8 cellular contexts compared by ENCODE assay signal in the genomic region with DNA sequence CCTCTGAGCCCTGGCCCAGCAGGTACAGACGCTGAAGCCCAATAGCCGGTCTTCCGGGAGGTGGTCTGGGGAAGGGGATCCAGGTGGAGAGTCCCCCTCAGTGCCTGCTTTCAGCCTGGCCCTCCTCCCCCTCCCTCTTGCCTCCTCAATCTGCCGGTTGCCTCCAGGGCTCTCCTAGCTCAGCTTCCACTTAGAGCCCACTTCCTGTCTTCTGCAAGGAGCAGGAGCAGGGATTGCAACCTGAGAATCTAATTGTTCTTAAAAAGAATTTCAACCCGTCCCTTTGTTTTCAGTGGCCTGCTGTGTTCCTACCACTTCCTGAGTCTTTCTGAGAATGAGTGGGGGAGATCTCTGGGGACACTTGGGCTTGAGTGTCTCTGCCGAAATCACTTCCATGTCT. TPM values are rescaled to one million over a fixed set of nuclear protein-coding genes. Genes with fewer than 3 reads are reported as not detected.
DNase-seq lines count a peak whose midpoint lies in the region; TF ChIP-seq lines count a peak whose summit lies in the region.
"Not testable (repeated sequence)": the region's sequence is repeated elsewhere in the genome, so short reads cannot be mapped to it uniquely, and the experiment has no call there.

No MANE protein-coding gene starts in this region.

- peak overlapping the region; percentile 70 for H3K4me2 ChIP-seq in BLaER1
- peak overlapping the region; percentile 33 for H3K4me2 ChIP-seq in H9 (ENCODE audit: insufficient read depth, insufficient read length, low read length)

- H4K20me1 ChIP-seq in BLaER1; H9 (ENCODE audit: control insufficient read depth, insufficient read depth, insufficient read length): not testable (repeated sequence)

- H4K5ac ChIP-seq in H9 (ENCODE audit: insufficient read length, low read depth, low read length): not testable (repeated sequence)

- H3K9ac ChIP-seq in BLaER1: peak overlapping the region; percentile 57; the same call in 1 of the 2 replicates
- not testable (repeated sequence) for H3K9ac ChIP-seq in H9 (ENCODE audit: extremely low read depth, insufficient read length, low read length)
- H3K9ac ChIP-seq in iPS-20b (ENCODE audit: low read depth, low read length): peak overlapping the region; percentile 57; the same call in 1 of the 2 replicates

- not testable (repeated sequence) for TF ChIP-seq CTCF in H9 (conservative IDR thresholded peaks at IDR 0.05); chondrocyte (IDR thresholded peaks at IDR 0.05); osteocyte (IDR thresholded peaks at IDR 0.05)

- not testable (repeated sequence) for H2BK20ac ChIP-seq in H9 (ENCODE audit: low read depth, low read length, poor library complexity, severe bottlenecking)

- not testable (repeated sequence) for H2AK5ac ChIP-seq in H9 (ENCODE audit: insufficient read length, low read length)

- peaks cover 36 to 67% (median 61%) of the 10 kb centered on the region in 3 experiments for H3K36me3 Mint-ChIP-seq in H9 (ENCODE audit: insufficient read depth in 1 of 3, low read depth in 3 of 3)
- peaks cover 27% of the 10 kb centered on the region for H3K36me3 Mint-ChIP-seq in activated T-helper 1 cell treated with anti-CD3 and anti-CD28 coated beads, Interleukin-12 subunit alpha, Interleukin-12 subunit beta, Interleukin-2, Interleukin-4 antibody, amounts not matched to agents 30 ng/mL and 10 ng/mL and 1 ng/mL, durations not matched to agents 14 hours and 24 hours and 36 hours (ENCODE audit: low read depth)
- not testable (repeated sequence) for H3K36me3 Mint-ChIP-seq in chondrocyte (ENCODE audit: low read depth)
- peaks cover 11% of the 10 kb centered on the region for H3K36me3 Mint-ChIP-seq in osteocyte (ENCODE audit: unreplicated experiment)

- H3K27me3 Mint-ChIP-seq in H9 (ENCODE audit: low read depth); activated T-helper 1 cell treated with anti-CD3 and anti-CD28 coated beads, Interleukin-12 subunit alpha, Interleukin-12 subunit beta, Interleukin-2, Interleukin-4 antibody, amounts not matched to agents 30 ng/mL and 10 ng/mL and 1 ng/mL, durations not matched to agents 14 hours and 24 hours and 36 hours (ENCODE audit: insufficient read depth); chondrocyte (ENCODE audit: low read depth); osteocyte (ENCODE audit: unreplicated experiment): not testable (repeated sequence)

- H4K8ac ChIP-seq in H9 (replicated peaks; ENCODE audit: insufficient read length, low read depth, low read length): not testable (repeated sequence)

- not testable (repeated sequence) for H3K18ac ChIP-seq in H9 (ENCODE audit: insufficient read length, low read depth, low read length)

- H3K56ac ChIP-seq in H9 (ENCODE audit: insufficient read length, low read depth, low read length): not testable (repeated sequence)

- H3K14ac ChIP-seq in H9 (ENCODE audit: insufficient read depth, low read length): not testable (repeated sequence)

- intact Hi-C loops in activated T-helper 1 cell treated with anti-CD3 and anti-CD28 coated beads, Interleukin-12 subunit alpha, Interleukin-12 subunit beta, Interleukin-2, Interleukin-4 antibody, amounts not matched to agents 30 ng/mL and 10 ng/mL and 1 ng/mL, durations not matched to agents 14 hours and 24 hours and 36 hours (cut with micrococcal nuclease): not testable (repeated sequence)

- not testable (repeated sequence) for H3K27me3 ChIP-seq in BLaER1; H9 (ENCODE audit: insufficient read depth, low read length); iPS-20b (ENCODE audit: insufficient read depth, low read length)

- peaks cover 32% of the 10 kb centered on the region for H3K4me1 ChIP-seq in BLaER1
- not testable (repeated sequence) for H3K4me1 ChIP-seq in H9 (ENCODE audit: insufficient read depth, low read length); iPS-20b (ENCODE audit: insufficient read depth, low read length)

- H2BK5ac ChIP-seq in H9 (ENCODE audit: insufficient read length, low read length): not testable (repeated sequence)

- no CpG with 5 or more reads among the region's 6 CpGs for WGBS in H9 (ENCODE audit: extremely low coverage, insufficient read length, low lambda C conversion rate)

- in situ Hi-C loops in SK-MEL-5 (cut with HindIII; ENCODE audit: low pct_unique_long_range_greater_than_20kb, low sequenced_read_pairs): not testable (repeated sequence)

- not testable (repeated sequence) for H3T11ph ChIP-seq in H9 (ENCODE audit: low read length)

- H2BK120ac ChIP-seq in H9 (ENCODE audit: low read depth, low read length, poor library complexity, severe bottlenecking): not testable (repeated sequence)

- not testable (repeated sequence) for H3K4ac ChIP-seq in H9 (ENCODE audit: low read depth, low read length)

- H3K23ac ChIP-seq in H9 (ENCODE audit: insufficient read length, low read depth, low read length): not testable (repeated sequence)

- not testable (repeated sequence) for H3K23me2 ChIP-seq in H9 (ENCODE audit: insufficient read length, low read depth, low read length, poor library complexity, severe bottlenecking)

- H3K27ac Mint-ChIP-seq in H9 (peak overlapping the region; percentile 72 to 88 (median 76); a peak in 5 of 7 replicates), chondrocyte (ENCODE audit: unreplicated experiment) (peak overlapping the region; percentile 32), osteocyte (ENCODE audit: unreplicated experiment) (peak overlapping the region; percentile 76)
- H3K27ac Mint-ChIP-seq in activated T-helper 1 cell treated with anti-CD3 and anti-CD28 coated beads, Interleukin-12 subunit alpha, Interleukin-12 subunit beta, Interleukin-2, Interleukin-4 antibody, amounts not matched to agents 30 ng/mL and 10 ng/mL and 1 ng/mL, durations not matched to agents 14 hours and 24 hours and 36 hours: peak overlapping the region; percentile 71

- H3K4me3 ChIP-seq in BLaER1; iPS-20b (ENCODE audit: low read length): not testable (repeated sequence)

- not testable (repeated sequence) for H3K4me3 Mint-ChIP-seq in H9; chondrocyte (ENCODE audit: unreplicated experiment)
- H3K4me3 Mint-ChIP-seq in activated T-helper 1 cell treated with anti-CD3 and anti-CD28 coated beads, Interleukin-12 subunit alpha, Interleukin-12 subunit beta, Interleukin-2, Interleukin-4 antibody, amounts not matched to agents 30 ng/mL and 10 ng/mL and 1 ng/mL, durations not matched to agents 14 hours and 24 hours and 36 hours: peak overlapping the region; percentile 15
- peak overlapping the region; percentile 20 for H3K4me3 Mint-ChIP-seq in osteocyte (ENCODE audit: unreplicated experiment)

- H3K79me2 ChIP-seq in H9 (ENCODE audit: insufficient read depth, low read length): peaks cover 10% of the 10 kb centered on the region; the same call in 1 of the 2 replicates

- H3K79me1 ChIP-seq in H9 (ENCODE audit: insufficient read depth, low read depth, low read length, poor library complexity, severe bottlenecking): not testable (repeated sequence)

- H3K36me3 ChIP-seq in BLaER1 (peaks cover 55% of the 10 kb centered on the region), iPS-20b (ENCODE audit: insufficient read depth, low read depth, low read length) (peaks cover 49% of the 10 kb centered on the region)

- not testable (repeated sequence) for H2BK15ac ChIP-seq in H9 (ENCODE audit: low read depth, low read length)

- H2AFZ ChIP-seq in H9 (ENCODE audit: low read length): not testable (repeated sequence)

- H3K4me1 Mint-ChIP-seq in H9 (peaks cover 28 to 34% of the 10 kb centered on the region in 2 experiments), chondrocyte (ENCODE audit: low read depth) (peaks cover 33% of the 10 kb centered on the region), osteocyte (ENCODE audit: unreplicated experiment) (peaks cover 48% of the 10 kb centered on the region)
- peaks cover 23% of the 10 kb centered on the region for H3K4me1 Mint-ChIP-seq in activated T-helper 1 cell treated with anti-CD3 and anti-CD28 coated beads, Interleukin-12 subunit alpha, Interleukin-12 subunit beta, Interleukin-2, Interleukin-4 antibody, amounts not matched to agents 30 ng/mL and 10 ng/mL and 1 ng/mL, durations not matched to agents 14 hours and 24 hours and 36 hours (ENCODE audit: low read depth)

- H3K27ac ChIP-seq in BLaER1: peak overlapping the region; percentile 74
- H3K27ac ChIP-seq in H9 (ENCODE audit: insufficient read length, low read depth, low read length); iPS-20b (ENCODE audit: low read length): not testable (repeated sequence)

- not testable (repeated sequence) for H3K9me3 Mint-ChIP-seq in H9; activated T-helper 1 cell treated with anti-CD3 and anti-CD28 coated beads, Interleukin-12 subunit alpha, Interleukin-12 subunit beta, Interleukin-2, Interleukin-4 antibody, amounts not matched to agents 30 ng/mL and 10 ng/mL and 1 ng/mL, durations not matched to agents 14 hours and 24 hours and 36 hours; chondrocyte (ENCODE audit: low read depth); osteocyte (ENCODE audit: unreplicated experiment)

- H3K9me3 ChIP-seq in BLaER1; H9 (ENCODE audit: control insufficient read depth, low read depth, low read length); iPS-20b (ENCODE audit: insufficient read depth, low read depth, low read length): not testable (repeated sequence)

- DNase-seq in H9: peak; percentile 94
- peak; percentile 15 for DNase-seq in NCI-H2029 (lab: John Stamatoyannopoulos, UW)
- peak; percentile 58 for DNase-seq in SK-MEL-5 (ENCODE audit: low read depth, low spot score)
- not testable (repeated sequence) for DNase-seq in activated T-helper 1 cell treated with anti-CD3 and anti-CD28 coated beads, Interleukin-12 subunit alpha, Interleukin-12 subunit beta, Interleukin-2, Interleukin-4 antibody, amounts not matched to agents 30 ng/mL and 10 ng/mL and 1 ng/mL, durations not matched to agents 14 hours and 24 hours and 36 hours (ENCODE audit: low spot score); chondrocyte (ENCODE audit: low spot score); osteocyte (ENCODE audit: extremely low spot score, unreplicated experiment)

- not testable (repeated sequence) for H2BK12ac ChIP-seq in H9 (ENCODE audit: insufficient read length, low read depth, low read length)

- H4K91ac ChIP-seq in H9 (ENCODE audit: insufficient read length, low read depth, low read length): not testable (repeated sequence)

RNA-seq across cellular contexts. Expression of a gene that starts 6.6 kb away (rescaled TPM):
- total RNA-seq in H9 (2021): 175 and 183 TPM in 2 replicates
- 17.4 and 24.1 TPM in 2 replicates for total RNA-seq in SK-MEL-5 (2014; rRNA removed; shearing (Covaris generic))
- 33.1 and 39.5 TPM in 2 replicates for polyA plus RNA-seq in SK-MEL-5 (2015; cell fraction: cytosol; rRNA removed)
- 651 and 662 TPM in 2 replicates for polyA plus RNA-seq in SK-MEL-5 (2015; cell fraction: nucleus; rRNA removed)
- total RNA-seq in activated T-helper 1 cell treated with anti-CD3 and anti-CD28 coated beads, Interleukin-12 subunit alpha, Interleukin-12 subunit beta, Interleukin-2, Interleukin-4 antibody, amounts not matched to agents 30 ng/mL and 10 ng/mL and 1 ng/mL, durations not matched to agents 14 hours and 24 hours and 36 hours: 171 and 186 TPM in 2 replicates
- total RNA-seq in chondrocyte: 25.9 to 43.1 TPM (median 26.6 TPM) in 3 replicates
- 47.1 and 52.9 TPM in 2 replicates for total RNA-seq in osteocyte
